Comparison of ENCODE assay signal across 1 cellular context in the genomic region with DNA sequence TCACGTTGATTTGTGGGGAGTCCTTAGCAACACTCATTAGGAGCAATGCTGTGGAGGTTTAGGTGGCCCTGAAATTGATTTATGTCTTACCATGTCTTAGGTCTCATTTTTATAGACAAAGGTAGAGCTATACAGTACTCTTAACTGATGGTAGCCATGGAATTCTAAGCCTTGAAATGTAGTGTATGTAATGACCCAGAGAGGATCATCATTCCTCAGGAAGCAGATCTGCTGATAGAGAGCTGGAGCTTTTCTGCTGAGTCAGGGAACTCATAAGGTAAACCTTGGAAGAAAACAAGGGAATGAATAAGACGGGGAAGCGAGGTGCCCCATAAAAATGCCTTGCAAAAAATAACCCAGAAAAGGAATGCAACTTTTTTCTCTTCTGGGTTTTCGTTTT.
A peak's percentile ranks its signal among the peaks of the same experiment; 100 is the strongest.
TF ChIP-seq lines count a peak whose summit lies in the region.

No MANE protein-coding gene starts in this region.

TF ChIP-seq in H1, 55 proteins besides CTCF, POLR2A, EP300 and RAD21:
- no peak for TF ChIP-seq SAP30 (IDR thresholded peaks at IDR 0.05; ENCODE audit: insufficient read depth, insufficient replicate concordance, low read length)
- TF ChIP-seq MAFK (IDR thresholded peaks at IDR 0.05; ENCODE audit: low read depth, low read length), result peak; percentile 86
- no peak for TF ChIP-seq CBX5 (IDR thresholded peaks at IDR 0.05; ENCODE audit: low read depth, low read length)
- peak; percentile 64; the same call in 1 of the 2 replicates for TF ChIP-seq BACH1 (IDR thresholded peaks at IDR 0.05; ENCODE audit: low read length)
